In the genomic region with DNA sequence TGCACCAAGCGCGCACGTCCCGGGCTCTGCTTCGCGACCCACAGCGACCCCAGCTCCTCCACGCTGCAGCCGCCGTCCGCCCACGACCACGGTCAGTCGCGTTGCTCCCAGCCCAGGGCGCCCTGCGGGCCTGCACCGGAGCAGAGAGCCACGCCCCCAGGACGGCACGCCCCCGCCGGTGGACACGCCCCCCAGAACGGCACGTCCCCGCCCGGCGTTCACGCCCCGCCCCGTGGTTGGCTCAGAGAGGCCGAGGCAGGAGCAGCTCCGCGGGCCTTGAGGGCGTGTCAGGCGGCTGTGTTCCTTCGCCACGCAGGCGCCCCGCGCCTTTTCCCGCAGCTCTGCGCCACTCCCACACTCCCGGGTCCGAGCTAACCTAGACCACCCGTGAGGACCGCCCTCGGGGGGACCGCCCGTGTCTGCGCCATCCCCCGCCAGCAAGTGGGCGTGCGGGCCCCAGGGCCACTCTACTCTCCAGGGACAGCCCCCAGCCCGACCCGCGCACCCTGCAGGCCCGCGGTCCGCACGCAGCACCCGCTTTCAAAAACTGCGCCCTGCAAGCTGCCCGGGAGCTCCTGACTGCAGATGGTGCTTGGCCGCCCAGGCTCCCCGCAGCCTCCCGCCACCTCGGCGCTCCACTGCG, we compare ENCODE assay signal across 8 cellular contexts. TPM values are rescaled to one million over a fixed set of nuclear protein-coding genes. Genes with fewer than 3 reads are reported as not detected.
A peak's percentile ranks its signal among the peaks of the same experiment; 100 is the strongest.
DNase-seq lines count a peak whose midpoint lies in the region; ATAC-seq, FAIRE-seq and TF ChIP-seq lines count a peak whose summit lies in the region.

A gene with protein sequence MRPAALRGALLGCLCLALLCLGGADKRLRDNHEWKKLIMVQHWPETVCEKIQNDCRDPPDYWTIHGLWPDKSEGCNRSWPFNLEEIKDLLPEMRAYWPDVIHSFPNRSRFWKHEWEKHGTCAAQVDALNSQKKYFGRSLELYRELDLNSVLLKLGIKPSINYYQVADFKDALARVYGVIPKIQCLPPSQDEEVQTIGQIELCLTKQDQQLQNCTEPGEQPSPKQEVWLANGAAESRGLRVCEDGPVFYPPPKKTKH (minus strand): TSS at position 107 of the 643 bp plus-strand sequence. CDS start 368 bp downstream, outside the sequence.

- peak within 1 kb of the TSS; percentile 63 for H3K4me3 ChIP-seq in SU-DHL-6 (ENCODE audit: insufficient read depth, low read length, poor library complexity, severe bottlenecking)
- H3K4me3 ChIP-seq in pancreas, result peak within 1 kb of the TSS; percentile 62 to 95 (median 72)
- peak within 1 kb of the TSS; percentile 60 to 90 (median 87) for H3K4me3 ChIP-seq in thyroid gland (replicated peaks in 1 of 3)

- no peaks in the 10 kb centered on the region for H3K9me2 ChIP-seq in SU-DHL-6 (replicated peaks; ENCODE audit: insufficient read depth, low read length)

- H3K27me3 ChIP-seq in SU-DHL-6 (ENCODE audit: low read length) (no peaks in the 10 kb centered on the region), pancreas (no peaks in the 10 kb centered on the region), thyroid gland (no peaks in the 10 kb centered on the region)

- H3K9me3 ChIP-seq in SU-DHL-6 (ENCODE audit: insufficient read depth, low read length) (no peaks in the 10 kb centered on the region), pancreas (no peaks in the 10 kb centered on the region), thyroid gland (no peaks in the 10 kb centered on the region)

- CTCF ChIA-PET in GM10248 (lab: Yijun Ruan, JAX), result interaction anchor here (0.9 to 16.3 kb wide), 15 partner anchors 13 to 196 kb away, joined by 3 to 132 read pairs (median 3); no protein-coding TSS in a partner anchor

- no peak for FAIRE-seq in pancreas (lab: Jason Lieb, UNC)

- POLR2A ChIA-PET in GM10248 (lab: Yijun Ruan, JAX), result no interaction called here
- POLR2A ChIA-PET in activated naive CD8-positive, alpha-beta T cell treated with anti-CD3 and anti-CD28 coated beads, Interleukin-2, amount 10 ng/mL, durations not matched to agents 7 days and 5 days (lab: Charles Lee), result interaction anchor here (0.6 to 2.6 kb wide), 10 partner anchors 10 to 167 kb away, joined by 3 to 22 read pairs (median 4); a partner anchor contains a TSS

- H3K4me1 Mint-ChIP-seq in activated naive CD8-positive, alpha-beta T cell treated with anti-CD3 and anti-CD28 coated beads, Interleukin-2, amount 10 ng/mL, durations not matched to agents 7 days and 5 days, result peaks cover 43% of the 10 kb centered on the region

- no peaks in the 10 kb centered on the region for H3K79me2 ChIP-seq in SU-DHL-6 (ENCODE audit: insufficient read depth, low read length)

- peak within 1 kb of the TSS; percentile 99 for H3K27ac Mint-ChIP-seq in activated naive CD8-positive, alpha-beta T cell treated with anti-CD3 and anti-CD28 coated beads, Interleukin-2, amount 10 ng/mL, durations not matched to agents 7 days and 5 days

- H2AFZ ChIP-seq in SU-DHL-6 (ENCODE audit: low read depth, low read length, severe bottlenecking), result peak within 1 kb of the TSS; percentile 64

- peak within 1 kb of the TSS; percentile 65 for H3K4me2 ChIP-seq in SU-DHL-6 (ENCODE audit: low read depth, low read length, poor library complexity, severe bottlenecking)

- TF ChIP-seq POLR2A in thyroid gland (IDR thresholded peaks at IDR 0.05), result peak; percentile 53 to 97

- H3K36me3 Mint-ChIP-seq in activated naive CD8-positive, alpha-beta T cell treated with anti-CD3 and anti-CD28 coated beads, Interleukin-2, amount 10 ng/mL, durations not matched to agents 7 days and 5 days, result peaks cover 2% of the 10 kb centered on the region

- no peak for TF ChIP-seq CTCF in GM10248 (IDR thresholded peaks at IDR 0.05; ENCODE audit: control extremely low read depth, extremely low read depth, low read depth, missing control alignments)
- no peak for TF ChIP-seq CTCF in SU-DHL-6 (IDR thresholded peaks at IDR 0.05; ENCODE audit: insufficient read depth, low read length, poor library complexity, severe bottlenecking)
- no peak for TF ChIP-seq CTCF in pancreas (IDR thresholded peaks at IDR 0.05)
- no peak for TF ChIP-seq CTCF in thyroid gland (IDR thresholded peaks at IDR 0.05)

- H3K27ac ChIP-seq in SU-DHL-6 (ENCODE audit: low read depth, low read length) (peak within 1 kb of the TSS; percentile 91), pancreas (peak within 1 kb of the TSS; percentile 63 to 91 (median 78)), thyroid gland (peak within 1 kb of the TSS; percentile 94 to 99 (median 97))

- DNase-seq in GM10248 (ENCODE audit: extremely low spot score), result peak; percentile 93
- peak; percentile 88 for DNase-seq in NCI-H1092 (lab: John Stamatoyannopoulos, UW)
- peak; percentile 100 for DNase-seq in activated naive CD8-positive, alpha-beta T cell treated with anti-CD3 and anti-CD28 coated beads, Interleukin-2, amount 10 ng/mL, durations not matched to agents 7 days and 5 days
- peak; percentile 84 to 98 (median 96) for DNase-seq in head of caudate nucleus
- DNase-seq in pancreas, result peak; percentile 96 to 100 (median 98)
- DNase-seq in thyroid gland, result peak; percentile 98 to 99

- peak within 1 kb of the TSS; percentile 61 for H3K9ac ChIP-seq in SU-DHL-6 (ENCODE audit: low read length)

- intact Hi-C loops in head of caudate nucleus (cut with DNase I) (no loop called here), pancreas (cut with DNase I) (no loop called here), thyroid gland (cut with DNase I) (no loop called here)

- WGBS in pancreas, 2 donors, result 0% methylated on average over 43 to 71 of the region's 71 CpGs
- 0% methylated on average over 2 to 6 of the region's 71 CpGs for WGBS in thyroid gland, 2 donors

- peak within 1 kb of the TSS; percentile 92 for H3K4me3 Mint-ChIP-seq in activated naive CD8-positive, alpha-beta T cell treated with anti-CD3 and anti-CD28 coated beads, Interleukin-2, amount 10 ng/mL, durations not matched to agents 7 days and 5 days

- H3F3A ChIP-seq in SU-DHL-6 (ENCODE audit: insufficient read depth), result peaks cover 39% of the 10 kb centered on the region

- H3K27me3 Mint-ChIP-seq in activated naive CD8-positive, alpha-beta T cell treated with anti-CD3 and anti-CD28 coated beads, Interleukin-2, amount 10 ng/mL, durations not matched to agents 7 days and 5 days, result no peaks in the 10 kb centered on the region

- no peaks in the 10 kb centered on the region for H3K36me3 ChIP-seq in SU-DHL-6 (ENCODE audit: low read length)
- no peaks in the 10 kb centered on the region for H3K36me3 ChIP-seq in pancreas
- H3K36me3 ChIP-seq in thyroid gland, result no peaks in the 10 kb centered on the region

- ATAC-seq in HG02588 (IDR thresholded peaks at IDR 0.05; ENCODE audit: unreplicated experiment), result peak; percentile 56
- peak; percentile 79 for ATAC-seq in activated naive CD8-positive, alpha-beta T cell treated with anti-CD3 and anti-CD28 coated beads, Interleukin-2, amount 10 ng/mL, durations not matched to agents 7 days and 5 days (ENCODE audit: low read depth)
- ATAC-seq in pancreas, result peak; percentile 96 to 98 (median 98)

- no peaks in the 10 kb centered on the region for H4K20me1 ChIP-seq in SU-DHL-6 (ENCODE audit: low read depth, low read length)

- no peaks in the 10 kb centered on the region for H3K4me1 ChIP-seq in pancreas
- peaks cover 23 to 25% of the 10 kb centered on the region in 2 donors for H3K4me1 ChIP-seq in thyroid gland

- H3K9me3 Mint-ChIP-seq in activated naive CD8-positive, alpha-beta T cell treated with anti-CD3 and anti-CD28 coated beads, Interleukin-2, amount 10 ng/mL, durations not matched to agents 7 days and 5 days, result no peaks in the 10 kb centered on the region

RNA-seq across cellular contexts. Expression of the gene that starts here (rescaled TPM):
- total RNA-seq in activated naive CD8-positive, alpha-beta T cell treated with anti-CD3 and anti-CD28 coated beads, Interleukin-2, amount 10 ng/mL, durations not matched to agents 7 days and 5 days, result 10 to 100 TPM; 69.2 to 73.1 TPM
- total RNA-seq in pancreas (10 to 100 TPM; 25.2 to 55.2 (median 37.0) TPM), thyroid gland (100 to 1,000 TPM in 2 of 4 donors, 10 to 100 TPM in 2; 51.6 to 138 (median 109) TPM)
- polyA plus RNA-seq in pancreas, result 10 to 100 TPM; 25.7 to 61.4 TPM

Comparison
In these comparisons a context has a peak if more than half of its experiments do, and no peak if none do; other contexts are left out.
1. Peak in every context shown above with its lines: DNase-seq, ATAC-seq, H3K4me3 ChIP-seq and H3K27ac ChIP-seq.